ENCODE assay signal across 12 cellular contexts in genomic region chr21:41762236-41762635, GRCh38. TPM values are rescaled to one million over a fixed set of nuclear protein-coding genes. Genes with fewer than 3 reads are reported as not detected.
DNase-seq lines count a peak whose midpoint lies in the region; ATAC-seq, FAIRE-seq and TF ChIP-seq lines count a peak whose summit lies in the region.
"Had no signal": no experiment of that assay in that cellular context is flagged by ENCODE, and none has a peak within 500 bp of the region (broad histone marks: within the 10 kb centered on the region; RNA-seq: fewer than 3 reads in every experiment).

No MANE protein-coding gene starts in this region.

- 13 to 28% (median 21%) methylated on average over 11 to 12 of the region's 12 CpGs for WGBS in stomach, 5 donors
- WGBS in tibial nerve, 2 donors, result 35 to 57% methylated on average over 12 of the region's 12 CpGs

- ATAC-seq in activated CD4-positive, alpha-beta T cell treated with anti-CD3 and anti-CD28 coated beads for 36 hours, result no peak
- ATAC-seq: activated T-cell treated with anti-CD3 and anti-CD28 coated beads, Interleukin-2, amount 50 U/mL, for 4 hours had no signal

- CTCF ChIA-PET in MCF 10A (lab: Yijun Ruan, JAX), result interaction anchor here (0.6 to 12.0 kb wide), 10 partner anchors 11 to 149 kb away, joined by 3 to 163 read pairs (median 4); no protein-coding TSS in a partner anchor
- CTCF ChIA-PET in activated CD4-positive, alpha-beta T cell treated with anti-CD3 and anti-CD28 coated beads for 36 hours (lab: Charles Lee), result interaction anchor here (0.8 kb wide), 1 partner anchor 150 kb away, joined by 3 read pairs; no protein-coding TSS in a partner anchor

- H3K4me3 Mint-ChIP-seq in MCF 10A (ENCODE audit: unreplicated experiment), result peak overlapping the region; percentile 87
- no peak overlapping the region for H3K4me3 Mint-ChIP-seq in activated CD4-positive, alpha-beta T cell treated with anti-CD3 and anti-CD28 coated beads for 36 hours
- H3K4me3 Mint-ChIP-seq: activated T-cell treated with anti-CD3 and anti-CD28 coated beads, Interleukin-2, amount 50 U/mL, for 4 hours; T-helper 2 cell treated with Interferon-gamma antibody and Interleukin-4, amounts not matched to agents 5 μg/mL and 100 μg/mL, for 36 hours had no signal

- peak; percentile 45 to 53 for DNase-seq in NCI-H187 (lab: John Stamatoyannopoulos, UW)
- no peak for DNase-seq in NCI-H187 treated with DMSO at 0.1 percent for 48 hours (lab: John Stamatoyannopoulos, UW)
- DNase-seq in MCF 10A (ENCODE audit: unreplicated experiment), result no peak
- no peak for DNase-seq in kidney
- no peak for DNase-seq in stomach
- DNase-seq in colonic mucosa, result no peak
- DNase-seq in tibial nerve (ENCODE audit: low spot score in 2 of 2), result no peak
- DNase-seq in activated CD4-positive, alpha-beta T cell treated with anti-CD3 and anti-CD28 coated beads for 36 hours, result no peak
- DNase-seq: activated T-cell treated with anti-CD3 and anti-CD28 coated beads, Interleukin-2, amount 50 U/mL, for 4 hours; NCI-H345; occipital lobe had no signal

- H3K27ac Mint-ChIP-seq in MCF 10A (ENCODE audit: low read depth, unreplicated experiment), result peak overlapping the region; percentile 62
- no peak overlapping the region for H3K27ac Mint-ChIP-seq in activated CD4-positive, alpha-beta T cell treated with anti-CD3 and anti-CD28 coated beads for 36 hours
- H3K27ac Mint-ChIP-seq: T-helper 2 cell treated with Interferon-gamma antibody and Interleukin-4, amounts not matched to agents 5 μg/mL and 100 μg/mL, for 36 hours had no signal

- H3K27me3 Mint-ChIP-seq in MCF 10A (ENCODE audit: insufficient read depth, unreplicated experiment), result no peaks in the 10 kb centered on the region
- H3K27me3 Mint-ChIP-seq in activated CD4-positive, alpha-beta T cell treated with anti-CD3 and anti-CD28 coated beads for 36 hours, result peaks cover 43% of the 10 kb centered on the region

- no peaks in the 10 kb centered on the region for H3K9me3 Mint-ChIP-seq in MCF 10A (ENCODE audit: unreplicated experiment)
- no peaks in the 10 kb centered on the region for H3K9me3 Mint-ChIP-seq in activated CD4-positive, alpha-beta T cell treated with anti-CD3 and anti-CD28 coated beads for 36 hours (ENCODE audit: low read depth)
- H3K9me3 Mint-ChIP-seq: activated T-cell treated with anti-CD3 and anti-CD28 coated beads, Interleukin-2, amount 50 U/mL, for 4 hours; T-helper 2 cell treated with Interferon-gamma antibody and Interleukin-4, amounts not matched to agents 5 μg/mL and 100 μg/mL, for 36 hours had no signal

- POLR2A ChIA-PET in MCF 10A (lab: Yijun Ruan, JAX), result interaction anchor here (1.1 to 12.7 kb wide), 11 partner anchors 10 to 148 kb away, joined by 3 to 238 read pairs (median 54); no protein-coding TSS in a partner anchor
- POLR2A ChIA-PET in activated CD4-positive, alpha-beta T cell treated with anti-CD3 and anti-CD28 coated beads for 36 hours (lab: Charles Lee), result no interaction called here

- no TSS peak for BruUV-seq in MCF 10A (replicated peaks; lab: Mats Ljungman, UMichigan)

- H3K36me3 Mint-ChIP-seq in MCF 10A (ENCODE audit: insufficient read depth, unreplicated experiment), result peaks cover 62% of the 10 kb centered on the region
- no peaks in the 10 kb centered on the region for H3K36me3 Mint-ChIP-seq in activated CD4-positive, alpha-beta T cell treated with anti-CD3 and anti-CD28 coated beads for 36 hours (ENCODE audit: low read depth)

- peak overlapping the region in 1 of 2 donors; percentile 59 for H3K9ac ChIP-seq in kidney (ENCODE audit: low read length in 2 of 2)
- H3K9ac ChIP-seq in colonic mucosa (ENCODE audit: low read depth in 2 of 2, low read length in 2 of 2), result no peak overlapping the region

- H3K9me3 ChIP-seq in kidney (ENCODE audit: control insufficient read depth in 1 of 2, low read length in 2 of 2) (no peaks in the 10 kb centered on the region), stomach (no peaks in the 10 kb centered on the region), colonic mucosa (no peaks in the 10 kb centered on the region), tibial nerve (no peaks in the 10 kb centered on the region)

- H3K4me1 ChIP-seq in kidney (ENCODE audit: control insufficient read depth in 1 of 2, insufficient read depth in 1 of 2, low read depth in 1 of 2, low read length in 2 of 2), result peaks cover 24 to 41% of the 10 kb centered on the region in 2 donors
- peaks cover 51 to 79% (median 62%) of the 10 kb centered on the region in 4 donors for H3K4me1 ChIP-seq in stomach
- no peaks in the 10 kb centered on the region for H3K4me1 ChIP-seq in colonic mucosa
- H3K4me1 ChIP-seq in tibial nerve, result peaks cover 0 to 33% (median 9%) of the 10 kb centered on the region in 4 donors

- TF ChIP-seq POLR2A in stomach (IDR thresholded peaks at IDR 0.05), result no peak
- TF ChIP-seq POLR2A in tibial nerve (IDR thresholded peaks at IDR 0.05), result no peak

- peaks cover 7 to 84% (median 35%) of the 10 kb centered on the region in 3 donors for H3K27me3 ChIP-seq in stomach
- H3K27me3 ChIP-seq in colonic mucosa, result peaks cover 24% of the 10 kb centered on the region
- peaks cover 3 to 72% of the 10 kb centered on the region in 2 donors for H3K27me3 ChIP-seq in tibial nerve

- TF ChIP-seq EP300 in stomach (IDR thresholded peaks at IDR 0.05), result no peak
- no peak for TF ChIP-seq EP300 in tibial nerve (IDR thresholded peaks at IDR 0.05)

- no peaks in the 10 kb centered on the region for H3K36me3 ChIP-seq in kidney (ENCODE audit: control insufficient read depth in 1 of 2, insufficient read depth in 2 of 2, low read length in 2 of 2)
- no peaks in the 10 kb centered on the region for H3K36me3 ChIP-seq in stomach
- H3K36me3 ChIP-seq in colonic mucosa, result no peaks in the 10 kb centered on the region
- H3K36me3 ChIP-seq in tibial nerve, result no peaks in the 10 kb centered on the region

- peak overlapping the region in 1 of 2 donors; percentile 56 for H3K4me3 ChIP-seq in kidney (ENCODE audit: low read length in 2 of 2)
- peak overlapping the region in 1 of 4 donors; percentile 35 for H3K4me3 ChIP-seq in stomach
- no peak overlapping the region for H3K4me3 ChIP-seq in colonic mucosa
- peak overlapping the region in 1 of 4 donors; percentile 27 for H3K4me3 ChIP-seq in tibial nerve

- TF ChIP-seq CTCF in MCF 10A (IDR thresholded peaks at IDR 0.05; ENCODE audit: unreplicated experiment) (no peak), kidney (IDR thresholded peaks at IDR 0.05; ENCODE audit: borderline replicate concordance, extremely low read depth, insufficient read depth) (no peak), stomach (IDR thresholded peaks at IDR 0.05) (no peak), colonic mucosa (IDR thresholded peaks at IDR 0.05) (no peak), tibial nerve (IDR thresholded peaks at IDR 0.05) (no peak)

- intact Hi-C loops in MCF 10A (cut with micrococcal nuclease), result loop anchor here (5.0 to 10.0 kb wide), 2 partner anchors 35 to 597 kb away; partner anchors contain the start of gene BACE2
- intact Hi-C loops in kidney (cut with DNase I), result no loop called here
- intact Hi-C loops in stomach (cut with DNase I; ENCODE audit: low total_unique reads), result no loop called here
- intact Hi-C loops in colonic mucosa (cut with DNase I), result no loop called here
- intact Hi-C loops in activated CD4-positive, alpha-beta T cell treated with anti-CD3 and anti-CD28 coated beads for 36 hours (cut with DNase I, micrococcal nuclease), result no loop called here

- peak overlapping the region; percentile 28 to 59 for H3K27ac ChIP-seq in kidney (ENCODE audit: low read depth in 2 of 2, low read length in 2 of 2)
- peak overlapping the region; percentile 84 to 95 (median 90) for H3K27ac ChIP-seq in stomach
- no peak overlapping the region for H3K27ac ChIP-seq in colonic mucosa
- H3K27ac ChIP-seq in tibial nerve, result peak overlapping the region in 1 of 4 donors; percentile 36

- peaks cover 50% of the 10 kb centered on the region for H3K4me1 Mint-ChIP-seq in MCF 10A (ENCODE audit: insufficient read depth, unreplicated experiment)
- peaks cover 11% of the 10 kb centered on the region for H3K4me1 Mint-ChIP-seq in activated CD4-positive, alpha-beta T cell treated with anti-CD3 and anti-CD28 coated beads for 36 hours

- FAIRE-seq in kidney (lab: Jason Lieb, UNC), result no peak

RNA-seq across cellular contexts. Expression of gene RIPK4, which starts 4.6 kb away (rescaled TPM):
- total RNA-seq in MCF 10A (2022), result 14.0 and 22.3 TPM in 2 replicates
- total RNA-seq in kidney, result 32.6 TPM
- polyA plus RNA-seq in kidney (ENCODE audit: insufficient read depth, low read depth, low replicate concordance), result 11.6 TPM
- total RNA-seq in stomach, result 10 to 100 TPM in 4 of 5 donors, 1 to 10 TPM in 1; 9.0 to 36.2 (median 13.2) TPM
- 10 to 100 TPM in 2 of 3 donors, 1 to 10 TPM in 1; 8.7 to 37.6 (median 29.2) TPM for polyA plus RNA-seq in stomach
- 10 to 100 TPM; 10.1 to 10.5 TPM for total RNA-seq in colonic mucosa
- total RNA-seq in tibial nerve, result 1 to 10 TPM in 3 of 4 donors, under 1 TPM in 1; 0.66 to 1.6 (median 1.2) TPM
- total RNA-seq in activated CD4-positive, alpha-beta T cell treated with anti-CD3 and anti-CD28 coated beads for 36 hours, result under 1 TPM; 0.56 to 0.64 TPM

Comparison
In these comparisons a context has a peak if more than half of its experiments do, and no peak if none do; other contexts are left out.
1. DNase-seq: peak in NCI-H187 (2 of 2); none in NCI-H187 treated with DMSO at 0.1 percent for 48 hours (single experiment), MCF 10A (single experiment), kidney (single experiment), stomach (single experiment), colonic mucosa (single experiment), tibial nerve (0 of 2) and activated CD4-positive, alpha-beta T cell treated with anti-CD3 and anti-CD28 coated beads for 36 hours (single experiment).